In the genomic region with DNA sequence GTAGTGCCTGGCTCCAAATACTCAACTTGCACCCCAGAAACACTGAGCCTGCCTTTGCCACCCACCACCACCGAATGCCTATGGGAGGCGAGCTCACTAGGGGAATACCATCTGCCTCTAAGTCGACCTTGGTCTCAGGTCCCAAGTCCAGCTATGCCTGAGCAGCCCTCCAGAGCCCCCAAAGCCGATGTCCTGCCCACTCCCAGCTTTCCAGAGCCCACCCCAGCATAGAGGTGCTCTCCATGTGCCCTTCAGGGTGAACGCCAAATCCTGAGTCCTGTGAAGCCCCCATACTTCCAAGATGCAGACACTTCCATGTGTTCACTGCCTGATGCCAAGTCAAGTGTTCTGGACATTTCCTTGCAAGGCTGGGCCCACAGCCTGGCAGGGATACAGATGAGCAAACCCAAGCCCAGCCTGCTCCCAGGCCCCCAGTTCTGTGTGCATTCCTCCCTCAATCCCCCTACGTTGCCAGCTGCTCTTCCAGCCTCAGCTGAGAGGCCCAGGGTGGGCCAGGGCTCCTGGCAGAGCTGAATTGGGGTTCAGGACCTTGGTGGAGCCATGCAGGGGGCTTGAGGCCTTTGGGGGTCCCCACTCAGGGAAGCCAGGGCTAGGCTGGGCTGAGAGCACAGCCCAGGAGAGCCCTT, we compare ENCODE assay signal across 13 cellular contexts. TPM values are rescaled to one million over a fixed set of nuclear protein-coding genes. Genes with fewer than 3 reads are reported as not detected.
A peak's percentile ranks its signal among the peaks of the same experiment; 100 is the strongest.
DNase-seq lines count a peak whose midpoint lies in the region; ATAC-seq lines count a peak whose summit lies in the region.
"Had no signal": no experiment of that assay in that cellular context is flagged by ENCODE, and none has a peak within 500 bp of the region (broad histone marks: within the 10 kb centered on the region; RNA-seq: fewer than 3 reads in every experiment).

No MANE protein-coding gene starts in this region.

- H3K27me3 ChIP-seq in neuronal stem cell (ENCODE audit: control insufficient read depth in 3 of 3, insufficient read depth in 3 of 3, low read depth in 1 of 3, low read length in 3 of 3), result no peaks in the 10 kb centered on the region

- peaks cover 2% of the 10 kb centered on the region for H3K27me3 Mint-ChIP-seq in activated CD4-positive, alpha-beta T cell treated with anti-CD3 and anti-CD28 coated beads for 36 hours
- peaks cover 4% of the 10 kb centered on the region for H3K27me3 Mint-ChIP-seq in IgD-negative memory B cell
- peaks cover 29% of the 10 kb centered on the region for H3K27me3 Mint-ChIP-seq in dendritic cell treated with granulocyte-macrophage colony-stimulating factor and Interleukin-4, amounts not matched to agents 40 ng/mL and 50 ng/mL, for 4 days

- H2BK5ac ChIP-seq in neuronal stem cell (ENCODE audit: low read length), result peak overlapping the region; percentile 5

- no peak overlapping the region for H2BK15ac ChIP-seq in neuronal stem cell (ENCODE audit: low read length)

- WGBS in neuronal stem cell (ENCODE audit: extremely low coverage in 2 of 2, insufficient read length in 2 of 2, insufficient replicate concordance in 1 of 2), 2 donors, result no CpG with 5 or more reads among the region's 6 CpGs

- peaks cover 7% of the 10 kb centered on the region for H3K79me1 ChIP-seq in neuronal stem cell (ENCODE audit: low read depth, low read length)

- no peak overlapping the region for H4K8ac ChIP-seq in neuronal stem cell (ENCODE audit: low read depth, low read length)

- CTCF ChIA-PET in activated CD4-positive, alpha-beta T cell treated with anti-CD3 and anti-CD28 coated beads for 36 hours (lab: Charles Lee), result interaction anchor here (1.0 kb wide), 1 partner anchor 12 kb away, joined by 3 read pairs; no protein-coding TSS in a partner anchor

- H2AK5ac ChIP-seq in neuronal stem cell (ENCODE audit: low read depth, low read length), result peak overlapping the region; percentile 44

- no peak overlapping the region for H3K27ac ChIP-seq in neuronal stem cell (replicated peaks; ENCODE audit: low read length)
- H3K27ac ChIP-seq: KMS-11 had no signal

- no peak overlapping the region for H3K9ac ChIP-seq in neuronal stem cell (ENCODE audit: low read depth, low read length, poor library complexity)
- H3K9ac ChIP-seq: KMS-11 had no signal

- peaks cover 8 to 9% of the 10 kb centered on the region in 2 donors for H3K4me1 ChIP-seq in neuronal stem cell (ENCODE audit: control insufficient read depth in 2 of 2, insufficient read depth in 1 of 2, low read depth in 1 of 2, low read length in 2 of 2)

- POLR2A ChIA-PET in activated CD4-positive, alpha-beta T cell treated with anti-CD3 and anti-CD28 coated beads for 36 hours (lab: Charles Lee), result no interaction called here

- no peak overlapping the region for H3K23ac ChIP-seq in neuronal stem cell (ENCODE audit: low read depth, low read length, poor library complexity)

- no peak overlapping the region for H4K91ac ChIP-seq in neuronal stem cell (ENCODE audit: low read depth, low read length, poor library complexity)

- H3K4me1 Mint-ChIP-seq in activated CD4-positive, alpha-beta T cell treated with anti-CD3 and anti-CD28 coated beads for 36 hours, result peaks cover 29% of the 10 kb centered on the region
- peaks cover 17 to 27% (median 21%) of the 10 kb centered on the region in 3 donors for H3K4me1 Mint-ChIP-seq in IgD-negative memory B cell
- peaks cover 43% of the 10 kb centered on the region for H3K4me1 Mint-ChIP-seq in dendritic cell treated with granulocyte-macrophage colony-stimulating factor and Interleukin-4, amounts not matched to agents 40 ng/mL and 50 ng/mL, for 4 days (ENCODE audit: low read depth)

- H3K18ac ChIP-seq in neuronal stem cell (ENCODE audit: low read length), result peak overlapping the region; percentile 55

- peak overlapping the region; percentile 71 for H3K4me3 Mint-ChIP-seq in activated CD4-positive, alpha-beta T cell treated with anti-CD3 and anti-CD28 coated beads for 36 hours
- peak overlapping the region; percentile 38 to 94 (median 90) for H3K4me3 Mint-ChIP-seq in IgD-negative memory B cell
- no peak overlapping the region for H3K4me3 Mint-ChIP-seq in dendritic cell treated with granulocyte-macrophage colony-stimulating factor and Interleukin-4, amounts not matched to agents 40 ng/mL and 50 ng/mL, for 4 days

- no peak overlapping the region for H2BK120ac ChIP-seq in neuronal stem cell (ENCODE audit: low read depth, low read length)

- no peak overlapping the region for H3K4ac ChIP-seq in neuronal stem cell (ENCODE audit: low read length)

- H3K27ac Mint-ChIP-seq in activated CD4-positive, alpha-beta T cell treated with anti-CD3 and anti-CD28 coated beads for 36 hours, result no peak overlapping the region
- H3K27ac Mint-ChIP-seq in IgD-negative memory B cell, result peak overlapping the region; percentile 93 to 99 (median 96)
- H3K27ac Mint-ChIP-seq in dendritic cell treated with granulocyte-macrophage colony-stimulating factor and Interleukin-4, amounts not matched to agents 40 ng/mL and 50 ng/mL, for 4 days, result peak overlapping the region; percentile 75

- H2BK12ac ChIP-seq in neuronal stem cell (ENCODE audit: low read length), result no peak overlapping the region

- no peaks in the 10 kb centered on the region for H3K36me3 ChIP-seq in neuronal stem cell (replicated peaks in 1 of 2; ENCODE audit: control insufficient read depth in 2 of 2, insufficient read depth in 2 of 2, low read length in 2 of 2)

- peaks cover 2% of the 10 kb centered on the region for H3K36me3 Mint-ChIP-seq in activated CD4-positive, alpha-beta T cell treated with anti-CD3 and anti-CD28 coated beads for 36 hours (ENCODE audit: low read depth)
- peaks cover 2% of the 10 kb centered on the region for H3K36me3 Mint-ChIP-seq in IgD-negative memory B cell
- H3K36me3 Mint-ChIP-seq in dendritic cell treated with granulocyte-macrophage colony-stimulating factor and Interleukin-4, amounts not matched to agents 40 ng/mL and 50 ng/mL, for 4 days (ENCODE audit: low read depth), result peaks cover 7% of the 10 kb centered on the region

- no peak overlapping the region for H3K4me2 ChIP-seq in neuronal stem cell (ENCODE audit: insufficient read depth, low read length, poor library complexity, severe bottlenecking)
- H3K4me2 ChIP-seq: KMS-11 had no signal

- intact Hi-C loops in activated CD4-positive, alpha-beta T cell treated with anti-CD3 and anti-CD28 coated beads for 36 hours (cut with DNase I, micrococcal nuclease), result no loop called here
- intact Hi-C loops in dendritic cell treated with granulocyte-macrophage colony-stimulating factor and Interleukin-4, amounts not matched to agents 40 ng/mL and 50 ng/mL, for 4 days (cut with micrococcal nuclease), result loop anchor here (5.0 to 10.0 kb wide), 2 partner anchors 59 to 82 kb away; a partner anchor contains a TSS

- DNase-seq in activated CD4-positive, alpha-beta T cell treated with anti-CD3 and anti-CD28 coated beads for 36 hours, result no peak
- no peak for DNase-seq in activated CD4-positive, alpha-beta T cell treated with anti-CD3 and anti-CD28 coated beads for 1 hour
- no peak for DNase-seq in neuronal stem cell (ENCODE audit: low spot score)
- no peak for DNase-seq in SKM-1 (lab: John Stamatoyannopoulos, UW; ENCODE audit: unreplicated experiment)
- no peak for DNase-seq in SW480 (ENCODE audit: low spot score)
- no peak for DNase-seq in NCI-H774 (lab: John Stamatoyannopoulos, UW)
- DNase-seq: DND-41, NCI-H1694, trophoblast cell had no signal

- H3K9me3 Mint-ChIP-seq in activated CD4-positive, alpha-beta T cell treated with anti-CD3 and anti-CD28 coated beads for 36 hours (ENCODE audit: low read depth), result no peaks in the 10 kb centered on the region
- H3K9me3 Mint-ChIP-seq in IgD-negative memory B cell, result no peaks in the 10 kb centered on the region
- no peaks in the 10 kb centered on the region for H3K9me3 Mint-ChIP-seq in dendritic cell treated with granulocyte-macrophage colony-stimulating factor and Interleukin-4, amounts not matched to agents 40 ng/mL and 50 ng/mL, for 4 days

- no peak overlapping the region for H3K4me3 ChIP-seq in neuronal stem cell (ENCODE audit: low read length in 2 of 2)
- H3K4me3 ChIP-seq: A549 had no signal

- H2AFZ ChIP-seq in neuronal stem cell (ENCODE audit: low read length), result no peak overlapping the region

- H3K9me3 ChIP-seq in neuronal stem cell (replicated peaks in 1 of 2; ENCODE audit: control insufficient read depth in 2 of 2, insufficient read depth in 1 of 2, low read depth in 1 of 2, low read length in 2 of 2), result no peaks in the 10 kb centered on the region
- H3K9me3 ChIP-seq: A549 had no signal

- ATAC-seq in activated CD4-positive, alpha-beta T cell treated with anti-CD3 and anti-CD28 coated beads for 36 hours, result no peak

- no peak overlapping the region for H3K14ac ChIP-seq in neuronal stem cell (ENCODE audit: low read length)

RNA-seq across cellular contexts. Expression of a gene that starts 2.6 kb away (rescaled TPM):
- total RNA-seq in activated CD4-positive, alpha-beta T cell treated with anti-CD3 and anti-CD28 coated beads for 36 hours, result 10 to 100 TPM; 22.9 to 23.1 TPM
- 40.2 TPM for polyA plus RNA-seq in IgD-negative memory B cell
- polyA plus RNA-seq in neuronal stem cell (2013, experiment 1 of 2), result 39.9 TPM
- 39.4 TPM for polyA plus RNA-seq in neuronal stem cell (2013, experiment 2 of 2)

RNA-seq across cellular contexts. Expression of a gene that starts 56.1 kb away (rescaled TPM):
- total RNA-seq in activated CD4-positive, alpha-beta T cell treated with anti-CD3 and anti-CD28 coated beads for 36 hours, result 10 to 100 TPM; 29.4 to 37.4 TPM
- polyA plus RNA-seq in IgD-negative memory B cell, result 40.5 TPM
- polyA plus RNA-seq in neuronal stem cell (2013, experiment 1 of 2), result 36.4 TPM
- 35.7 TPM for polyA plus RNA-seq in neuronal stem cell (2013, experiment 2 of 2)
